20 cellular contexts compared by ENCODE assay signal in genomic region chr20:10921491-10922010, GRCh38.
DNase-seq lines count a peak whose midpoint lies in the region; ATAC-seq, FAIRE-seq and TF ChIP-seq lines count a peak whose summit lies in the region.
"Had no signal": no experiment of that assay in that cellular context is flagged by ENCODE, and none has a peak within 500 bp of the region (broad histone marks: within the 10 kb centered on the region; RNA-seq: fewer than 3 reads in every experiment).

No MANE protein-coding gene starts in this region.

- dilution Hi-C loops in keratinocyte (cut with MboI; ENCODE audit: extremely low pct_ligation_motif_present, low sequenced_read_pairs), result no loop called here

- H3K36me3 Mint-ChIP-seq in MCF 10A (ENCODE audit: insufficient read depth, unreplicated experiment) (no peaks in the 10 kb centered on the region), astrocyte (ENCODE audit: low read depth, unreplicated experiment) (peaks cover 2% of the 10 kb centered on the region), natural killer cell (no peaks in the 10 kb centered on the region)

- H2AFZ ChIP-seq in astrocyte (ENCODE audit: low read depth, low read length) (no peak overlapping the region), keratinocyte (ENCODE audit: control insufficient read depth, low read length) (peak overlapping the region; percentile 16)

- TF ChIP-seq POLR2A in breast epithelium (IDR thresholded peaks at IDR 0.05), result no peak

- intact Hi-C loops in MCF 10A (cut with micrococcal nuclease) (loop anchor here (5.0 to 10.0 kb wide), 4 partner anchors 59 to 353 kb away; partner anchors contain the start of gene JAG1), breast epithelium (cut with DNase I; ENCODE audit: low total_unique reads) (no loop called here), natural killer cell (cut with micrococcal nuclease) (no loop called here)

- DNase-seq in MCF 10A (ENCODE audit: unreplicated experiment), result no peak
- no peak for DNase-seq in breast epithelium (ENCODE audit: low spot score in 2 of 2)
- DNase-seq in astrocyte (ENCODE audit: low read depth), result no peak
- DNase-seq in epithelial cell of esophagus (ENCODE audit: low read depth), result peak; percentile 58
- no peak for DNase-seq in keratinocyte (ENCODE audit: low read depth, low spot score)
- no peak for DNase-seq in Kasumi-1 (lab: John Stamatoyannopoulos, UW)
- DNase-seq in natural killer cell, result no peak
- DNase-seq in islet precursor cell, result no peak
- DNase-seq: ACHN, KBM-7, NCI-H1092, NCI-H1417 treated with DMSO at 0.1 percent for 48 hours, NCI-H1694 treated with DMSO at 0.1 percent for 48 hours, NCI-H2107, NCI-H2227 treated with DMSO at 0.1 percent for 48 hours, NCI-H526 treated with DMSO at 0.1 percent for 48 hours, SIG-M5 had no signal

- H3K79me2 ChIP-seq in astrocyte (ENCODE audit: insufficient read depth, low read length), result no peaks in the 10 kb centered on the region
- no peaks in the 10 kb centered on the region for H3K79me2 ChIP-seq in keratinocyte (ENCODE audit: control insufficient read depth, insufficient read depth, low read length)

- H3K9me1 ChIP-seq in keratinocyte (ENCODE audit: control insufficient read depth, extremely low read depth, insufficient read depth, low read length), result no peaks in the 10 kb centered on the region

- H3K4me1 Mint-ChIP-seq in MCF 10A (ENCODE audit: insufficient read depth, unreplicated experiment) (peaks cover 46% of the 10 kb centered on the region), astrocyte (ENCODE audit: low read depth, unreplicated experiment) (peaks cover 60% of the 10 kb centered on the region), natural killer cell (no peaks in the 10 kb centered on the region)

- H3K27me3 Mint-ChIP-seq in MCF 10A (ENCODE audit: insufficient read depth, unreplicated experiment), result no peaks in the 10 kb centered on the region
- no peaks in the 10 kb centered on the region for H3K27me3 Mint-ChIP-seq in astrocyte (ENCODE audit: low read depth, unreplicated experiment)
- no peaks in the 10 kb centered on the region for H3K27me3 Mint-ChIP-seq in natural killer cell (ENCODE audit: low read depth in 2 of 2)

- no TSS peak for BruUV-seq in MCF 10A (replicated peaks; lab: Mats Ljungman, UMichigan)

- FAIRE-seq in astrocyte (lab: Jason Lieb, UNC) (no peak), keratinocyte (lab: Jason Lieb, UNC) (no peak)
- FAIRE-seq: GM19239 had no signal

- H3K27me3 ChIP-seq in breast epithelium, result no peaks in the 10 kb centered on the region
- no peaks in the 10 kb centered on the region for H3K27me3 ChIP-seq in astrocyte (ENCODE audit: insufficient read depth, low read length)
- no peaks in the 10 kb centered on the region for H3K27me3 ChIP-seq in keratinocyte (ENCODE audit: control insufficient read depth, extremely low read depth, insufficient read depth, low read length)

- H3K4me2 ChIP-seq in astrocyte (ENCODE audit: low read length) (no peak overlapping the region), keratinocyte (ENCODE audit: control insufficient read depth, extremely low read depth, insufficient read depth, low read depth, low read length) (peak overlapping the region; percentile 42)

- H4K20me1 ChIP-seq in astrocyte (ENCODE audit: insufficient read depth, low read length), result no peaks in the 10 kb centered on the region
- H4K20me1 ChIP-seq in keratinocyte (ENCODE audit: control insufficient read depth, extremely low read depth, insufficient read depth, low read length), result no peaks in the 10 kb centered on the region

- H3K27ac Mint-ChIP-seq in MCF 10A (ENCODE audit: low read depth, unreplicated experiment) (peak overlapping the region; percentile 50), astrocyte (ENCODE audit: unreplicated experiment) (peak overlapping the region; percentile 93), natural killer cell (no peak overlapping the region)

- H3K9me3 Mint-ChIP-seq in MCF 10A (ENCODE audit: unreplicated experiment) (peaks cover 8% of the 10 kb centered on the region), astrocyte (ENCODE audit: unreplicated experiment) (no peaks in the 10 kb centered on the region), natural killer cell (peaks cover 4 to 6% of the 10 kb centered on the region in 2 donors)

- no peaks in the 10 kb centered on the region for H3K9me3 ChIP-seq in breast epithelium
- H3K9me3 ChIP-seq in astrocyte (ENCODE audit: insufficient read depth, low read depth, low read length), result no peaks in the 10 kb centered on the region
- H3K9me3 ChIP-seq in keratinocyte (ENCODE audit: control insufficient read depth, low read depth, low read length), result no peaks in the 10 kb centered on the region

- H3K4me1 ChIP-seq in breast epithelium, result no peaks in the 10 kb centered on the region
- peaks cover 33% of the 10 kb centered on the region for H3K4me1 ChIP-seq in astrocyte (ENCODE audit: insufficient read depth, low read length)
- H3K4me1 ChIP-seq in keratinocyte (ENCODE audit: control insufficient read depth, extremely low read depth, insufficient read depth, low read length), result peaks cover 46% of the 10 kb centered on the region

- H3K36me3 ChIP-seq in breast epithelium (no peaks in the 10 kb centered on the region), astrocyte (ENCODE audit: insufficient read depth, low read length) (no peaks in the 10 kb centered on the region), keratinocyte (ENCODE audit: control insufficient read depth in 2 of 2, extremely low read depth in 1 of 2, insufficient read depth in 2 of 2, low read length in 2 of 2) (no peaks in the 10 kb centered on the region)

- ATAC-seq in natural killer cell, result no peak
- ATAC-seq: HCT116 had no signal

- no peak overlapping the region for H3K27ac ChIP-seq in breast epithelium
- H3K27ac ChIP-seq in astrocyte (ENCODE audit: low read depth, low read length), result no peak overlapping the region
- peak overlapping the region; percentile 55 for H3K27ac ChIP-seq in keratinocyte (ENCODE audit: control insufficient read depth, insufficient read depth, low read length)
- H3K27ac ChIP-seq: 22Rv1 had no signal

- no peak overlapping the region for H3K4me3 Mint-ChIP-seq in MCF 10A (ENCODE audit: unreplicated experiment)
- no peak overlapping the region for H3K4me3 Mint-ChIP-seq in astrocyte (ENCODE audit: unreplicated experiment)
- no peak overlapping the region for H3K4me3 Mint-ChIP-seq in natural killer cell

- H3K4me3 ChIP-seq in breast epithelium, result no peak overlapping the region
- no peak overlapping the region for H3K4me3 ChIP-seq in astrocyte (ENCODE audit: insufficient read depth, low read depth, low read length)
- H3K4me3 ChIP-seq in epithelial cell of esophagus (ENCODE audit: low read length), result no peak overlapping the region
- H3K4me3 ChIP-seq in keratinocyte (ENCODE audit: control insufficient read depth in 2 of 3, extremely low read depth in 1 of 3, insufficient read depth in 2 of 3, low read depth in 1 of 3, low read length in 3 of 3), result no peak overlapping the region

- POLR2A ChIA-PET in MCF 10A (lab: Yijun Ruan, JAX), result interaction anchor here (0.6 to 6.4 kb wide), 11 partner anchors 11 to 408 kb away, joined by 3 to 37 read pairs (median 4); partner anchors contain the start of gene JAG1

- CTCF ChIA-PET in MCF 10A (lab: Yijun Ruan, JAX), result no interaction called here

- H3K9ac ChIP-seq in astrocyte (ENCODE audit: low read length), result no peak overlapping the region
- H3K9ac ChIP-seq in keratinocyte (ENCODE audit: control insufficient read depth, extremely low read depth, insufficient read depth, low read length), result no peak overlapping the region

- no peak for TF ChIP-seq CTCF in MCF 10A (IDR thresholded peaks at IDR 0.05; ENCODE audit: unreplicated experiment)
- no peak for TF ChIP-seq CTCF in breast epithelium (IDR thresholded peaks at IDR 0.05)
- TF ChIP-seq CTCF in astrocyte (IDR thresholded peaks at IDR 0.05; ENCODE audit: insufficient read depth, low read depth, low read length), result no peak
- no peak for TF ChIP-seq CTCF in epithelial cell of esophagus (IDR thresholded peaks at IDR 0.05; ENCODE audit: insufficient read depth, low read depth, low read length, missing control alignments)
- no peak for TF ChIP-seq CTCF in keratinocyte (optimal IDR thresholded peaks at IDR 0.05 in 1 of 3, IDR thresholded peaks at IDR 0.05 in 1 of 3, conservative IDR thresholded peaks at IDR 0.05 in 1 of 3; ENCODE audit: extremely low read depth in 1 of 3, insufficient read depth in 2 of 3, low read length in 3 of 3)
- no peak for TF ChIP-seq CTCF in natural killer cell (IDR thresholded peaks at IDR 0.05)

Comparison
In these comparisons a context has a peak if more than half of its experiments do, and no peak if none do; other contexts are left out.
1. H3K27ac Mint-ChIP-seq: peak in MCF 10A (single experiment) and astrocyte (single experiment); none in natural killer cell (0 of 2).